In the genomic region with DNA sequence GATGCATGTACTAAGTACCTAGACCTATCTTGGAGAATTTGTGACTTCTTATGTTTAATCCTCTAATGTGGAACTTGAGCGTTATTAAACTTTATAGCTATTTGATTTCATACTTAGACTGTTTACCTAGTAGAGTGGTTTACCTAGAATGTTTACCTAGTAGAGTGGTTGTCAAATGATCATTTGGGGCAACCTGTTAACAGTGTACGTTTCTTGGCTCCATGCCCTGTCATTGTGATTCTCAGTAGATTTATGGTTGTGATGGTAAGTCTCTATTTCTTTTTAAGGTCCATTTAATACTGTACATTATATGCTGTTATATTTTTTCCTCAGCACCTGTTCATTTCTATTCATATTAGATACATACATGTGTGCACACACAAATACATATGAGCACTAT, we compare ENCODE assay signal across 30 cellular contexts.
DNase-seq lines count a peak whose midpoint lies in the region; ATAC-seq and TF ChIP-seq lines count a peak whose summit lies in the region.
"Had no signal": no experiment of that assay in that cellular context is flagged by ENCODE, and none has a peak within 500 bp of the region (broad histone marks: within the 10 kb centered on the region; RNA-seq: fewer than 3 reads in every experiment).

No MANE protein-coding gene starts in this region.

- H3K4me1 Mint-ChIP-seq in GM23338 = no peaks in the 10 kb centered on the region; the same call in 2 of the 3 replicates
- H3K4me1 Mint-ChIP-seq: activated CD4-positive, alpha-beta T cell treated with anti-CD3 and anti-CD28 coated beads for 36 hours; activated naive CD4-positive, alpha-beta T cell treated with anti-CD3 and anti-CD28 coated beads, Interleukin-2, amount 50 U/mL, for 24 hours; neural progenitor cell; stimulated activated naive B cell treated with anti-CD40 and anti-IgM and Interleukin-4, amounts not matched to agents 10 μg/mL and 1 μg/mL and 100 μg/mL, for 72 hours had no signal

- H3K9me3 ChIP-seq in colonic mucosa = no peaks in the 10 kb centered on the region
- H3K9me3 ChIP-seq: heart left ventricle, SJCRH30, suprapubic skin, upper lobe of left lung had no signal

- H3K9me2 ChIP-seq in GM23338 (ENCODE audit: insufficient read depth) = peaks cover 3% of the 10 kb centered on the region; the same call in 1 of the 2 replicates

- H3K9me3 Mint-ChIP-seq in GM23338 = no peaks in the 10 kb centered on the region; the same call in 2 of the 3 replicates
- H3K9me3 Mint-ChIP-seq: activated CD8-positive, alpha-beta T cell treated with anti-CD3 and anti-CD28 coated beads for 36 hours; activated T-helper 2 cell treated with anti-CD3 and anti-CD28 coated beads, Interferon-gamma antibody, Interleukin-2, Interleukin-4, amounts not matched to agents 10 μg/mL and 5 μg/mL and 100 μg/mL, durations not matched to agents 14 hours and 24 hours and 36 hours; brain; neural progenitor cell; stimulated activated naive B cell treated with anti-CD40 and anti-IgM and Interleukin-4, amounts not matched to agents 10 μg/mL and 1 μg/mL and 100 μg/mL, for 72 hours had no signal

- no peaks in the 10 kb centered on the region for H3K36me3 Mint-ChIP-seq in GM23338 (ENCODE audit: low read depth)
- H3K36me3 Mint-ChIP-seq: brain; neural progenitor cell; stimulated activated naive B cell treated with anti-CD40 and anti-IgM and Interleukin-4, amounts not matched to agents 10 μg/mL and 1 μg/mL and 100 μg/mL, for 72 hours had no signal

- no peak overlapping the region for H3K27ac Mint-ChIP-seq in GM23338
- H3K27ac Mint-ChIP-seq: activated CD4-positive, alpha-beta T cell treated with anti-CD3 and anti-CD28 coated beads for 36 hours; activated CD8-positive, alpha-beta T cell treated with anti-CD3 and anti-CD28 coated beads for 36 hours; activated naive CD4-positive, alpha-beta T cell treated with anti-CD3 and anti-CD28 coated beads, Interleukin-2, amount 50 U/mL, for 24 hours; activated T-helper 2 cell treated with anti-CD3 and anti-CD28 coated beads, Interferon-gamma antibody, Interleukin-2, Interleukin-4, amounts not matched to agents 10 μg/mL and 5 μg/mL and 100 μg/mL, durations not matched to agents 14 hours and 24 hours and 36 hours; brain; neural progenitor cell; stimulated activated naive B cell treated with anti-CD40 and anti-IgM and Interleukin-4, amounts not matched to agents 10 μg/mL and 1 μg/mL and 100 μg/mL, for 72 hours had no signal

- H3K27me3 Mint-ChIP-seq in GM23338 (ENCODE audit: insufficient read depth, low read depth, poor library complexity) = peaks cover 2% of the 10 kb centered on the region
- H3K27me3 Mint-ChIP-seq: brain; stimulated activated naive B cell treated with anti-CD40 and anti-IgM and Interleukin-4, amounts not matched to agents 10 μg/mL and 1 μg/mL and 100 μg/mL, for 72 hours had no signal

- no peak overlapping the region for H3K9ac ChIP-seq in colonic mucosa (ENCODE audit: low read depth in 2 of 2, low read length in 2 of 2)
- H3K9ac ChIP-seq: neural progenitor cell, parathyroid adenoma had no signal

- no peaks in the 10 kb centered on the region for H3K79me2 ChIP-seq in GM23338 (replicated peaks; ENCODE audit: insufficient read depth)
- H3K79me2 ChIP-seq: parathyroid adenoma had no signal

- H3K27me3 ChIP-seq in GM23338 (ENCODE audit: insufficient read depth) (no peaks in the 10 kb centered on the region), colonic mucosa (no peaks in the 10 kb centered on the region)
- H3K27me3 ChIP-seq: heart left ventricle, neural progenitor cell, SJCRH30, suprapubic skin, upper lobe of left lung had no signal

- H3K4me2 ChIP-seq in GM23338 = no peak overlapping the region
- H3K4me2 ChIP-seq: neural progenitor cell had no signal

- H3K36me3 ChIP-seq in GM23338 (ENCODE audit: insufficient read depth) (no peaks in the 10 kb centered on the region), colonic mucosa (no peaks in the 10 kb centered on the region)
- H3K36me3 ChIP-seq: heart left ventricle, neural progenitor cell, SJCRH30, suprapubic skin, upper lobe of left lung had no signal

- peaks cover 4% of the 10 kb centered on the region; the same call in 1 of the 2 replicates for H3K4me1 ChIP-seq in GM23338 (ENCODE audit: insufficient read depth)
- no peaks in the 10 kb centered on the region for H3K4me1 ChIP-seq in colonic mucosa
- H3K4me1 ChIP-seq: heart left ventricle, neural progenitor cell, parathyroid adenoma, suprapubic skin, upper lobe of left lung had no signal

- CTCF ChIA-PET in GM10248 (lab: Yijun Ruan, JAX) = interaction anchor here (1.2 kb wide), 1 partner anchor 13 kb away, joined by 3 read pairs; no protein-coding TSS in a partner anchor

- H3K4me3 ChIP-seq in GM23338 = no peak overlapping the region
- H3K4me3 ChIP-seq in colonic mucosa = no peak overlapping the region
- H3K4me3 ChIP-seq: heart left ventricle, neural progenitor cell, SJCRH30, skin epidermis, suprapubic skin, upper lobe of left lung had no signal

- no peaks in the 10 kb centered on the region for H3F3A ChIP-seq in GM23338 (replicated peaks; ENCODE audit: low read depth)

- no peaks in the 10 kb centered on the region for H4K20me1 ChIP-seq in GM23338 (replicated peaks; ENCODE audit: insufficient read depth)

- TF ChIP-seq CTCF in GM10248 (IDR thresholded peaks at IDR 0.05; ENCODE audit: control extremely low read depth, extremely low read depth, low read depth, missing control alignments) (no peak), GM23338 (conservative IDR thresholded peaks at IDR 0.05; ENCODE audit: low read depth in 2 of 2) (no peak), colonic mucosa (IDR thresholded peaks at IDR 0.05) (no peak)

- peak; percentile 73 for DNase-seq in COLO668 (lab: John Stamatoyannopoulos, UW; ENCODE audit: unreplicated experiment)
- peak; percentile 19 for DNase-seq in HT-29 (ENCODE audit: low spot score)
- peak; percentile 43 to 84 for DNase-seq in NCI-H2081 (lab: John Stamatoyannopoulos, UW)
- peak; percentile 71 for DNase-seq in NCI-H748 treated with DMSO at 0.1 percent for 48 hours (lab: John Stamatoyannopoulos, UW)
- no peak for DNase-seq in GM10248 (ENCODE audit: extremely low spot score)
- DNase-seq in GM23338 (ENCODE audit: low spot score) = no peak
- no peak for DNase-seq in colonic mucosa
- DNase-seq: activated CD4-positive, alpha-beta T cell treated with anti-CD3 and anti-CD28 coated beads for 36 hours; activated CD8-positive, alpha-beta T cell treated with anti-CD3 and anti-CD28 coated beads for 36 hours; amniotic stem cell; EL; foreskin melanocyte; H7; heart left ventricle; islet precursor cell; Karpas-422; left ventricle myocardium superior; NCI-H526; SJCRH30; stimulated activated naive B cell treated with anti-CD40 and anti-IgM and Interleukin-4, amounts not matched to agents 10 μg/mL and 1 μg/mL and 100 μg/mL, for 72 hours; SW 1271; upper lobe of left lung had no signal

- intact Hi-C loops in colonic mucosa (cut with DNase I) = no loop called here

- H3K4me3 Mint-ChIP-seq in GM23338 = no peak overlapping the region
- H3K4me3 Mint-ChIP-seq: activated CD4-positive, alpha-beta T cell treated with anti-CD3 and anti-CD28 coated beads for 36 hours; activated CD8-positive, alpha-beta T cell treated with anti-CD3 and anti-CD28 coated beads for 36 hours; activated naive CD4-positive, alpha-beta T cell treated with anti-CD3 and anti-CD28 coated beads, Interleukin-2, amount 50 U/mL, for 24 hours; brain; neural progenitor cell; stimulated activated naive B cell treated with anti-CD40 and anti-IgM and Interleukin-4, amounts not matched to agents 10 μg/mL and 1 μg/mL and 100 μg/mL, for 72 hours had no signal

- no peak overlapping the region for H2AFZ ChIP-seq in GM23338
- H2AFZ ChIP-seq: neural progenitor cell, parathyroid adenoma had no signal

- ATAC-seq in GM19351 (IDR thresholded peaks at IDR 0.05; ENCODE audit: unreplicated experiment) = no peak
- no peak for ATAC-seq in GM23338
- ATAC-seq: activated CD4-positive, alpha-beta T cell treated with anti-CD3 and anti-CD28 coated beads for 36 hours; activated CD8-positive, alpha-beta T cell treated with anti-CD3 and anti-CD28 coated beads for 36 hours; heart left ventricle; left ventricle myocardium superior; stimulated activated naive B cell treated with anti-CD40 and anti-IgM and Interleukin-4, amounts not matched to agents 10 μg/mL and 1 μg/mL and 100 μg/mL, for 72 hours had no signal

- no peak overlapping the region for H3K27ac ChIP-seq in GM23338 (ENCODE audit: low read depth)
- H3K27ac ChIP-seq in colonic mucosa = no peak overlapping the region
- H3K27ac ChIP-seq: heart left ventricle, neural progenitor cell, parathyroid adenoma, SJCRH30, skin epidermis, suprapubic skin, upper lobe of left lung had no signal

- POLR2A ChIA-PET in GM10248 (lab: Yijun Ruan, JAX) = no interaction called here

TF ChIP-seq in GM23338, 12 proteins besides CTCF, POLR2A, EP300 and RAD21 (continues in another document):
- TF ChIP-seq, protein P1, sequence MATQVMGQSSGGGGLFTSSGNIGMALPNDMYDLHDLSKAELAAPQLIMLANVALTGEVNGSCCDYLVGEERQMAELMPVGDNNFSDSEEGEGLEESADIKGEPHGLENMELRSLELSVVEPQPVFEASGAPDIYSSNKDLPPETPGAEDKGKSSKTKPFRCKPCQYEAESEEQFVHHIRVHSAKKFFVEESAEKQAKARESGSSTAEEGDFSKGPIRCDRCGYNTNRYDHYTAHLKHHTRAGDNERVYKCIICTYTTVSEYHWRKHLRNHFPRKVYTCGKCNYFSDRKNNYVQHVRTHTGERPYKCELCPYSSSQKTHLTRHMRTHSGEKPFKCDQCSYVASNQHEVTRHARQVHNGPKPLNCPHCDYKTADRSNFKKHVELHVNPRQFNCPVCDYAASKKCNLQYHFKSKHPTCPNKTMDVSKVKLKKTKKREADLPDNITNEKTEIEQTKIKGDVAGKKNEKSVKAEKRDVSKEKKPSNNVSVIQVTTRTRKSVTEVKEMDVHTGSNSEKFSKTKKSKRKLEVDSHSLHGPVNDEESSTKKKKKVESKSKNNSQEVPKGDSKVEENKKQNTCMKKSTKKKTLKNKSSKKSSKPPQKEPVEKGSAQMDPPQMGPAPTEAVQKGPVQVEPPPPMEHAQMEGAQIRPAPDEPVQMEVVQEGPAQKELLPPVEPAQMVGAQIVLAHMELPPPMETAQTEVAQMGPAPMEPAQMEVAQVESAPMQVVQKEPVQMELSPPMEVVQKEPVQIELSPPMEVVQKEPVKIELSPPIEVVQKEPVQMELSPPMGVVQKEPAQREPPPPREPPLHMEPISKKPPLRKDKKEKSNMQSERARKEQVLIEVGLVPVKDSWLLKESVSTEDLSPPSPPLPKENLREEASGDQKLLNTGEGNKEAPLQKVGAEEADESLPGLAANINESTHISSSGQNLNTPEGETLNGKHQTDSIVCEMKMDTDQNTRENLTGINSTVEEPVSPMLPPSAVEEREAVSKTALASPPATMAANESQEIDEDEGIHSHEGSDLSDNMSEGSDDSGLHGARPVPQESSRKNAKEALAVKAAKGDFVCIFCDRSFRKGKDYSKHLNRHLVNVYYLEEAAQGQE (IDR thresholded peaks at IDR 0.05; ENCODE audit: unreplicated experiment) = no peak
- no peak for TF ChIP-seq EZH2 (IDR thresholded peaks at IDR 0.05; ENCODE audit: low read depth, unreplicated experiment)

Comparison
In these comparisons a context has a peak if more than half of its experiments do, and no peak if none do; other contexts are left out.
1. DNase-seq: peak in COLO668 (single experiment), HT-29 (single experiment), NCI-H2081 (2 of 2) and NCI-H748 treated with DMSO at 0.1 percent for 48 hours (single experiment); none in GM10248 (single experiment), GM23338 (single experiment) and colonic mucosa (single experiment).